1 cellular context compared by ENCODE assay signal in genomic region chr2:237673130-237673921, GRCh38.
TF ChIP-seq lines count a peak whose summit lies in the region.

No MANE protein-coding gene starts in this region.

TF ChIP-seq in HepG2, 621 proteins besides CTCF, POLR2A, EP300 and RAD21 (continued from another document and continues in another):
- TF ChIP-seq ZNF687 (CRISPR knock-in tag; IDR thresholded peaks at IDR 0.05): peak; percentile 84
- TF ChIP-seq NONO (IDR thresholded peaks at IDR 0.05): no peak
- TF ChIP-seq NONO (CRISPR knock-in tag; conservative IDR thresholded peaks at IDR 0.05): peak; percentile 53; the same call in 1 of the 2 replicates
- peak; percentile 44; the same call in 1 of the 2 replicates for TF ChIP-seq THAP11 (CRISPR knock-in tag; IDR thresholded peaks at IDR 0.05)
- TF ChIP-seq ZBTB2 (CRISPR knock-in tag; IDR thresholded peaks at IDR 0.05; ENCODE audit: low read depth): no peak
- peak; percentile 55; the same call in 1 of the 2 replicates for TF ChIP-seq FOXJ3 (CRISPR knock-in tag; IDR thresholded peaks at IDR 0.05; ENCODE audit: borderline replicate concordance)
- TF ChIP-seq SIN3A (IDR thresholded peaks at IDR 0.05; ENCODE audit: borderline replicate concordance, low read depth, low read length): no peak
- peak; percentile 46; the same call in 1 of the 2 replicates for TF ChIP-seq FOXK1 (CRISPR knock-in tag; IDR thresholded peaks at IDR 0.05; ENCODE audit: borderline replicate concordance, low read depth)
- TF ChIP-seq RERE (CRISPR knock-in tag; IDR thresholded peaks at IDR 0.05; ENCODE audit: low read depth): no peak
- TF ChIP-seq ZIK1 (CRISPR knock-in tag; IDR thresholded peaks at IDR 0.05; ENCODE audit: borderline replicate concordance, low read depth): no peak
- TF ChIP-seq ZNF749 (CRISPR knock-in tag; IDR thresholded peaks at IDR 0.05; ENCODE audit: borderline replicate concordance): no peak
- TF ChIP-seq ZNF605 (CRISPR knock-in tag; IDR thresholded peaks at IDR 0.05): no peak
- TF ChIP-seq PPARG (CRISPR knock-in tag; conservative IDR thresholded peaks at IDR 0.05): no peak
- TF ChIP-seq SOX5 (CRISPR knock-in tag; IDR thresholded peaks at IDR 0.05; ENCODE audit: borderline replicate concordance): peak; percentile 35; the same call in 1 of the 2 replicates
- no peak for TF ChIP-seq TP53 (CRISPR knock-in tag; conservative IDR thresholded peaks at IDR 0.05)
- peak; percentile 28; the same call in 1 of the 2 replicates for TF ChIP-seq MIER3 (CRISPR knock-in tag; IDR thresholded peaks at IDR 0.05; ENCODE audit: borderline replicate concordance)
- no peak for TF ChIP-seq KDM1A (CRISPR knock-in tag; IDR thresholded peaks at IDR 0.05)
- no peak for TF ChIP-seq ZMYM2 (CRISPR knock-in tag; IDR thresholded peaks at IDR 0.05)
- TF ChIP-seq FOXP4 (CRISPR knock-in tag; IDR thresholded peaks at IDR 0.05): no peak
- TF ChIP-seq SALL1 (CRISPR knock-in tag; IDR thresholded peaks at IDR 0.05): peak; percentile 72
- no peak for TF ChIP-seq FUBP1 (CRISPR knock-in tag; IDR thresholded peaks at IDR 0.05; ENCODE audit: borderline replicate concordance)
- no peak for TF ChIP-seq AKNA (CRISPR knock-in tag; IDR thresholded peaks at IDR 0.05; ENCODE audit: borderline replicate concordance)
- no peak for TF ChIP-seq ARNT2 (CRISPR knock-in tag; IDR thresholded peaks at IDR 0.05; ENCODE audit: low read depth)
- no peak for TF ChIP-seq HOXA3 (CRISPR knock-in tag; IDR thresholded peaks at IDR 0.05)
- no peak for TF ChIP-seq SRSF1 (optimal IDR thresholded peaks at IDR 0.05; ENCODE audit: low read depth, low read length)
- TF ChIP-seq KAT8 (CRISPR knock-in tag; IDR thresholded peaks at IDR 0.05): 0 out of 2 replicates have a peak, but pooled peaks have one; percentile 30
- no peak for TF ChIP-seq ZFP36 (IDR thresholded peaks at IDR 0.05; ENCODE audit: borderline replicate concordance, low read depth, low read length, partially characterized antibody)
- TF ChIP-seq TEF (CRISPR knock-in tag; IDR thresholded peaks at IDR 0.05): no peak
- TF ChIP-seq ZNF138 (CRISPR knock-in tag; IDR thresholded peaks at IDR 0.05; ENCODE audit: low read depth): no peak
- TF ChIP-seq MBD4 (IDR thresholded peaks at IDR 0.05; ENCODE audit: borderline replicate concordance, low read length): no peak
- TF ChIP-seq KDM2A (CRISPR knock-in tag; IDR thresholded peaks at IDR 0.05; ENCODE audit: borderline replicate concordance, low read depth): peak; percentile 28; the same call in 1 of the 2 replicates
- no peak for TF ChIP-seq NCOA1 (CRISPR knock-in tag; IDR thresholded peaks at IDR 0.05)
- TF ChIP-seq ZKSCAN8 (CRISPR knock-in tag; IDR thresholded peaks at IDR 0.05; ENCODE audit: borderline replicate concordance): no peak; the same call in 1 of the 2 replicates
- peak; percentile 35; the same call in 1 of the 2 replicates for TF ChIP-seq BORCS8-MEF2B (CRISPR knock-in tag; IDR thresholded peaks at IDR 0.05)
- TF ChIP-seq ZNF580 (CRISPR knock-in tag; IDR thresholded peaks at IDR 0.05; ENCODE audit: borderline replicate concordance, low read depth): peak; percentile 67; the same call in 1 of the 2 replicates
- TF ChIP-seq AHR (CRISPR knock-in tag; IDR thresholded peaks at IDR 0.05): no peak
- no peak for TF ChIP-seq FOSL2 (CRISPR knock-in tag; IDR thresholded peaks at IDR 0.05)
